ENCODE assay signal across 8 cellular contexts in genomic region chr12:106957617-106958016, GRCh38. TPM values are rescaled to one million over a fixed set of nuclear protein-coding genes. Genes with fewer than 3 reads are reported as not detected.
A peak's percentile ranks its signal among the peaks of the same experiment; 100 is the strongest.
DNase-seq lines count a peak whose midpoint lies in the region; ATAC-seq, FAIRE-seq and TF ChIP-seq lines count a peak whose summit lies in the region.

No MANE protein-coding gene starts in this region.

- H3K27ac Mint-ChIP-seq in brain (peak overlapping the region; percentile 57 to 98 (median 97)), naive B cell (peak overlapping the region in 5 of 6 donors; percentile 16 to 92 (median 36))

- H3K27me3 ChIP-seq in BJ (ENCODE audit: control insufficient read depth, insufficient read depth, low read length): no peaks in the 10 kb centered on the region
- peaks cover 11% of the 10 kb centered on the region; the same call in 1 of the 2 replicates for H3K27me3 ChIP-seq in HUES6 (ENCODE audit: control insufficient read depth, insufficient read depth, low read length)

- ATAC-seq in naive B cell (ENCODE audit: low read depth in 2 of 2): no peak

- H3K4me3 Mint-ChIP-seq in brain (peak overlapping the region; percentile 96 to 100 (median 98)), naive B cell (peak overlapping the region; percentile 87 to 98 (median 96))

- CTCF ChIA-PET in BJ (lab: Yijun Ruan, JAX): interaction anchor here (1.1 to 1.2 kb wide), 2 partner anchors 12 to 135 kb away, joined by 3 to 5 read pairs; no protein-coding TSS in a partner anchor

- peaks cover 9% of the 10 kb centered on the region for H3K27me3 Mint-ChIP-seq in brain
- no peaks in the 10 kb centered on the region for H3K27me3 Mint-ChIP-seq in naive B cell

- peaks cover 0 to 5% (median 3%) of the 10 kb centered on the region in 5 experiments for H3K9me3 Mint-ChIP-seq in brain
- no peaks in the 10 kb centered on the region for H3K9me3 Mint-ChIP-seq in naive B cell

- H3K4me3 ChIP-seq in BJ (ENCODE audit: low read depth, low read length) (peak overlapping the region; percentile 59), HUES6 (ENCODE audit: low read depth, low read length) (peak overlapping the region; percentile 79)

- peaks cover 4% of the 10 kb centered on the region; the same call in 1 of the 2 replicates for H3K4me1 ChIP-seq in HUES6 (ENCODE audit: control insufficient read depth, insufficient read depth, low read length)

- H3K9ac ChIP-seq in HUES6 (ENCODE audit: low read length): no peak overlapping the region

- TF ChIP-seq CTCF in BJ (IDR thresholded peaks at IDR 0.05; ENCODE audit: insufficient read depth, low read depth, low read length) (no peak), brain (conservative IDR thresholded peaks at IDR 0.05) (no peak)

- H3K27ac ChIP-seq in HUES6 (ENCODE audit: low read depth, low read length): no peak overlapping the region

- DNase-seq in BJ (ENCODE audit: low read depth) (no peak), naive B cell (no peak), epidermal melanocyte (ENCODE audit: insufficient read length, low spot score) (no peak), HT-29 (ENCODE audit: low spot score) (no peak), GM12892 (ENCODE audit: insufficient read length) (no peak), anterior cingulate cortex (lab: John Stamatoyannopoulos, UW) (no peak)

- H3K36me3 ChIP-seq in BJ (ENCODE audit: control insufficient read depth, insufficient read depth, low read length): no peaks in the 10 kb centered on the region
- H3K36me3 ChIP-seq in HUES6 (ENCODE audit: control insufficient read depth, insufficient read depth, low read length): no peaks in the 10 kb centered on the region

- POLR2A ChIA-PET in BJ (lab: Charles Lee): interaction anchor here (0.6 kb wide), 1 partner anchor 29 kb away, joined by 4 read pairs; the partner anchor contains the start of gene MTERF2

- FAIRE-seq in GM12892 (lab: Jason Lieb, UNC): no peak

- H3K36me3 Mint-ChIP-seq in brain (peaks cover 32% of the 10 kb centered on the region), naive B cell (peaks cover 2 to 13% of the 10 kb centered on the region in 2 donors)

- H3K4me1 Mint-ChIP-seq in brain (peaks cover 65% of the 10 kb centered on the region), naive B cell (peaks cover 25 to 32% (median 29%) of the 10 kb centered on the region in 3 donors)

- H3K9me3 ChIP-seq in HUES6 (ENCODE audit: control insufficient read depth, insufficient read depth, low read depth, low read length): peaks cover 3% of the 10 kb centered on the region; the same call in 1 of the 2 replicates

- TF ChIP-seq POLR2A in GM12892 (IDR thresholded peaks at IDR 0.05; ENCODE audit: low read depth, low read length): no peak

RNA-seq across cellular contexts. Expression of gene TMEM263, which starts 1.9 kb away (rescaled TPM):
- polyA plus RNA-seq in BJ (2011; rRNA removed) (52.3 and 64.2 TPM in 2 replicates), brain (ENCODE audit: insufficient read depth, low read depth, low replicate concordance) (9.7 TPM), naive B cell (ENCODE audit: low read depth in 6 of 6) (10 to 100 TPM; 32.0 to 48.7 (median 37.0) TPM)
- 42.2 and 44.4 TPM in 2 replicates for polyA minus RNA-seq in BJ (2011; rRNA and poly(A)+ RNA removed)
- 13.1 and 14.5 TPM in 2 replicates for total RNA-seq in HT-29 (2014; rRNA removed; shearing (Covaris generic))
- polyA plus RNA-seq in GM12892 (2012; ENCODE audit: missing spikeins): 44.7 TPM

RNA-seq across cellular contexts. Expression of gene MTERF2, which starts 29.3 kb away (rescaled TPM):
- polyA plus RNA-seq in BJ (2011; rRNA removed): 3.2 and 4.3 TPM in 2 replicates
- 0.71 and 1.2 TPM in 2 replicates for polyA minus RNA-seq in BJ (2011; rRNA and poly(A)+ RNA removed)
- 5.0 TPM for polyA plus RNA-seq in brain (ENCODE audit: insufficient read depth, low read depth, low replicate concordance)
- polyA plus RNA-seq in naive B cell (ENCODE audit: low read depth in 6 of 6): 1 to 10 TPM; 2.2 to 9.1 (median 2.9) TPM
- total RNA-seq in HT-29 (2014; rRNA removed; shearing (Covaris generic)): 5.7 and 10.1 TPM in 2 replicates
- 10.0 TPM for polyA plus RNA-seq in GM12892 (2012; ENCODE audit: missing spikeins)
